In the genomic region with DNA sequence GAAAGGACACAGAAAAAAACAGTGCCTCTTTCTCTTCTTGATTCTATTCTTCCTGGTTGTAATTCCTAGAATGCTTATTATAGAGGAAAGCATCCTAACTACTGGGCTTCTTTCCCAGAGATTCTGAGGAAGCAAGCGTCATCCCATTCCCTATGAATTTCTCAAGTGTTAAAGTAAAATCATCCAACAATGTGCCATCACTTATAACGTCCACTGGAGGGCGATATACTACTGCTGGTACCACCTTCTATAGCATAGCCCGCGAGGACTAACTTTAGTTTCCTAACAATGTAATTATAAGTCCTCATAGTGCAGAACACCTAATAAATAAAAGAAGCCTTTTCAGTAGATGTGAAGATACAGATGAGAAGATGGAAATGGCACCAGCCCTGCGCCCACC, we compare ENCODE assay signal across 8 cellular contexts.
A peak's percentile ranks its signal among the peaks of the same experiment; 100 is the strongest.
DNase-seq lines count a peak whose midpoint lies in the region; ATAC-seq and TF ChIP-seq lines count a peak whose summit lies in the region.

No MANE protein-coding gene starts in this region.

- H3K36me3 ChIP-seq in Loucy (ENCODE audit: insufficient read depth, low read length) (no peaks in the 10 kb centered on the region), adipocyte (ENCODE audit: control insufficient read depth, insufficient read depth, low read length, severe bottlenecking) (no peaks in the 10 kb centered on the region)

- peak; percentile 70 for TF ChIP-seq CTCF in Loucy (conservative IDR thresholded peaks at IDR 0.05; ENCODE audit: low read length)

- no peaks in the 10 kb centered on the region for H3K9me2 ChIP-seq in Loucy (replicated peaks; ENCODE audit: low read depth, low read length)

- peak overlapping the region; percentile 59 for H3K4me2 ChIP-seq in Loucy (ENCODE audit: low read depth, low read length, poor library complexity, severe bottlenecking)

- no peak for ATAC-seq in GM21786 (IDR thresholded peaks at IDR 0.05; ENCODE audit: unreplicated experiment)
- ATAC-seq in HG03095 (IDR thresholded peaks at IDR 0.05; ENCODE audit: unreplicated experiment), result no peak

- H3K4me3 ChIP-seq in Loucy (ENCODE audit: low read length, poor library complexity, severe bottlenecking) (peak overlapping the region; percentile 32), adipocyte (ENCODE audit: low read length) (no peak overlapping the region)

- H3K9ac ChIP-seq in Loucy (ENCODE audit: low read depth, low read length, poor library complexity, severe bottlenecking) (no peak overlapping the region), adipocyte (ENCODE audit: low read length) (no peak overlapping the region)

- H3K9me3 ChIP-seq in Loucy (ENCODE audit: insufficient read depth, low read depth, low read length), result no peaks in the 10 kb centered on the region
- H3K9me3 ChIP-seq in adipocyte (ENCODE audit: control insufficient read depth, low read length), result peaks cover 1% of the 10 kb centered on the region

- H3K4me1 ChIP-seq in Loucy (ENCODE audit: insufficient read depth, low read length, poor library complexity, severe bottlenecking) (no peaks in the 10 kb centered on the region), adipocyte (ENCODE audit: control insufficient read depth, insufficient read depth, low read length) (no peaks in the 10 kb centered on the region)

- H4K20me1 ChIP-seq in Loucy (ENCODE audit: insufficient read depth, low read length, poor library complexity, severe bottlenecking), result no peaks in the 10 kb centered on the region

- H3K27me3 ChIP-seq in Loucy (ENCODE audit: insufficient read depth, low read length, poor library complexity, severe bottlenecking) (no peaks in the 10 kb centered on the region), adipocyte (replicated peaks; ENCODE audit: control insufficient read depth, insufficient read depth, low read length) (peaks cover 36% of the 10 kb centered on the region)

- H3F3A ChIP-seq in Loucy (ENCODE audit: low read depth), result no peaks in the 10 kb centered on the region

- no peaks in the 10 kb centered on the region for H3K79me2 ChIP-seq in Loucy (ENCODE audit: insufficient read depth, low read length)

- H2AFZ ChIP-seq in Loucy (ENCODE audit: low read length), result peak overlapping the region; percentile 73; the same call in 1 of the 2 replicates

- peak; percentile 4 for DNase-seq in stimulated activated CD4-positive, alpha-beta T cell treated with anti-CD3 and anti-CD28 coated beads, Interleukin-4, amount 100 ng/mL, for 24 hours
- no peak for DNase-seq in stimulated activated CD4-positive, alpha-beta T cell treated with anti-CD3 and anti-CD28 coated beads, Interleukin-4, amount 100 ng/mL, for 4 hours
- peak; percentile 68 for DNase-seq in adipocyte (ENCODE audit: low read depth)
- peak; percentile 46 for DNase-seq in kidney tubule cell (ENCODE audit: low spot score)
- no peak for DNase-seq in activated effector memory CD4-positive, alpha-beta T cell treated with Interleukin-2 at 50 U/mL for 16 hours

Comparison
In these comparisons a context has a peak if more than half of its experiments do, and no peak if none do; other contexts are left out.
1. DNase-seq: peak in stimulated activated CD4-positive, alpha-beta T cell treated with anti-CD3 and anti-CD28 coated beads, Interleukin-4, amount 100 ng/mL, for 24 hours (single experiment), adipocyte (single experiment) and kidney tubule cell (single experiment); none in stimulated activated CD4-positive, alpha-beta T cell treated with anti-CD3 and anti-CD28 coated beads, Interleukin-4, amount 100 ng/mL, for 4 hours (0 of 2) and activated effector memory CD4-positive, alpha-beta T cell treated with Interleukin-2 at 50 U/mL for 16 hours (single experiment).